ENCODE assay signal across 20 cellular contexts in the genomic region with DNA sequence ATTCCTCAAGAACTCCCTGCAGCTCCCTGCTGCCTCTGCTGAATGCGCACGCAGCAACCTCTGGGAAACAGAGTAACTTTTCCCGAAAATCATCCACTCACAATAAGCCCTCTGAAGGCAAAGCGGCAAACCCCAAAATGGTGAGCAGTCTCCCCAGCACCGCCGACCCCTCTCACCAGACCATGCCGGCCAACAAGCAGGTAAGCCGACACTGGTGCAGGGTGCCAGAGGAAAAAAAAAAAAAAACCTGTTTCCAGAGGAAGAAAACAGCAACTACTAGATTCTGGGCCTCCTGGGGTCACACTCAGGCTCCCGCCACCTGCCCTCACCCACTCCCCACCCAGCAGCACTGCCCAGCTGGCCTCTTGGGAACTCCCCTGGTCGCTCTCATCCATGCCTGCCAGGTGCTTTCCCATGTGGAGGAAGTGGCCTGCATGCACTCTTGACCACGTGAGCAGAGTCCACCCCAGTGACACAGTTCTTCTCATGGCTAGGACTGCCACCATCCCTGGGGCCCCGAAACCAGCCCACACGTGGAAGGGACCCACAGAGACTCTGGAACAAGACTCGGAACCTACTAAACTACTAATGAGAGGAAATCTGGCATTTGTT.
"Had no signal": no experiment of that assay in that cellular context is flagged by ENCODE, and none has a peak within 500 bp of the region (broad histone marks: within the 10 kb centered on the region; RNA-seq: fewer than 3 reads in every experiment).

No MANE protein-coding gene starts in this region.

- FAIRE-seq: endometrium had no signal

- H3K4me3 ChIP-seq: colonic mucosa, mucosa of descending colon, skin epidermis, suprapubic skin, upper lobe of left lung had no signal

- H3K9me3 Mint-ChIP-seq: activated CD4-positive, alpha-beta memory T cell treated with anti-CD3 and anti-CD28 coated beads, Interleukin-2, amount 10 ng/mL, durations not matched to agents 7 days and 5 days; activated naive CD8-positive, alpha-beta T cell treated with anti-CD3 and anti-CD28 coated beads, Interleukin-2, amount 10 ng/mL, durations not matched to agents 7 days and 5 days; brain; memory B cell had no signal

- H3K27me3 ChIP-seq: colonic mucosa, neutrophil, suprapubic skin, upper lobe of left lung had no signal

- H3K4me1 ChIP-seq: colonic mucosa, suprapubic skin, upper lobe of left lung had no signal

- H3K27ac Mint-ChIP-seq: activated CD4-positive, alpha-beta memory T cell treated with anti-CD3 and anti-CD28 coated beads, Interleukin-2, amount 10 ng/mL, durations not matched to agents 7 days and 5 days; activated naive CD8-positive, alpha-beta T cell treated with anti-CD3 and anti-CD28 coated beads, Interleukin-2, amount 10 ng/mL, durations not matched to agents 7 days and 5 days; memory B cell; naive thymus-derived CD4-positive, alpha-beta T cell had no signal

- DNase-seq: activated CD4-positive, alpha-beta memory T cell treated with anti-CD3 and anti-CD28 coated beads, Interleukin-2, amount 10 ng/mL, durations not matched to agents 7 days and 5 days; activated CD8-positive, alpha-beta memory T cell treated with anti-CD3 and anti-CD28 coated beads, Interleukin-2, amount 50 U/mL, for 4 hours; activated naive CD4-positive, alpha-beta T cell; activated naive CD8-positive, alpha-beta T cell treated with anti-CD3 and anti-CD28 coated beads, Interleukin-2, amount 10 ng/mL, durations not matched to agents 7 days and 5 days; central memory CD4-positive, alpha-beta T cell; colonic mucosa; mucosa of descending colon; naive thymus-derived CD4-positive, alpha-beta T cell; stimulated activated CD4-positive, alpha-beta T cell treated with anti-CD3 and anti-CD28 coated beads, Interleukin-15, amount 100 ng/mL, for 24 hours; stimulated activated CD4-positive, alpha-beta T cell treated with anti-CD3 and anti-CD28 coated beads, Interleukin-4, amount 100 ng/mL, for 1 hour; stimulated activated naive CD4-positive, alpha-beta T cell treated with Interleukin-2 at 50 U/mL for 16 hours; T-helper 1 cell had no signal

- H3K36me3 Mint-ChIP-seq: memory B cell had no signal

- H3K36me3 ChIP-seq: colonic mucosa, neutrophil had no signal

- ATAC-seq: mucosa of descending colon; naive thymus-derived CD4-positive, alpha-beta T cell had no signal

- H3K27ac ChIP-seq: colonic mucosa, neutrophil, skin epidermis, suprapubic skin, upper lobe of left lung, VCaP had no signal

- H3K4me3 Mint-ChIP-seq: activated CD4-positive, alpha-beta memory T cell treated with anti-CD3 and anti-CD28 coated beads, Interleukin-2, amount 10 ng/mL, durations not matched to agents 7 days and 5 days; activated naive CD8-positive, alpha-beta T cell treated with anti-CD3 and anti-CD28 coated beads, Interleukin-2, amount 10 ng/mL, durations not matched to agents 7 days and 5 days; brain; memory B cell; naive thymus-derived CD4-positive, alpha-beta T cell had no signal

- H3K9me3 ChIP-seq: colonic mucosa, mucosa of descending colon, neutrophil, suprapubic skin, upper lobe of left lung had no signal

- H3K27me3 Mint-ChIP-seq: activated CD4-positive, alpha-beta memory T cell treated with anti-CD3 and anti-CD28 coated beads, Interleukin-2, amount 10 ng/mL, durations not matched to agents 7 days and 5 days; activated naive CD8-positive, alpha-beta T cell treated with anti-CD3 and anti-CD28 coated beads, Interleukin-2, amount 10 ng/mL, durations not matched to agents 7 days and 5 days; memory B cell; naive thymus-derived CD4-positive, alpha-beta T cell had no signal
